ENCODE assay signal across 8 cellular contexts in the genomic region with DNA sequence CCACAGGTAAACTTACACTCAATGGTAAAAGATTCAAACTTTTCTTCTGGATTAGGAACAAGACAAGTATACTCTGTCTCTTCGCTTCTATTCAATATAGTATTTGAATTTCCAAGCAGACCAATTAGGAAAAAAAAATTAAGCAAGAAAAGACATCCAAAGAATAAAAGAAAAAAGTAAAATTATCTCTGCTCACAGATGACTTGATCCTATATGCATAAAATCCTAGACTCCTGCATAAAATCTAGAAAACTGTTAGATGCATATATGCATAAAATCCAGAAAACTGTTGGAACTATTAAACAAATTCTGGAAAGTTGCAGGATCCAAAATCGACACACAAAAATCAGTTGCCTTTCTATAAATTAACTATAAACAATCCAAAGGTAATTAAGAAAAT. TPM values are rescaled to one million over a fixed set of nuclear protein-coding genes. Genes with fewer than 3 reads are reported as not detected.
"Had no signal": no experiment of that assay in that cellular context is flagged by ENCODE, and none has a peak within 500 bp of the region (broad histone marks: within the 10 kb centered on the region; RNA-seq: fewer than 3 reads in every experiment).

A gene with protein sequence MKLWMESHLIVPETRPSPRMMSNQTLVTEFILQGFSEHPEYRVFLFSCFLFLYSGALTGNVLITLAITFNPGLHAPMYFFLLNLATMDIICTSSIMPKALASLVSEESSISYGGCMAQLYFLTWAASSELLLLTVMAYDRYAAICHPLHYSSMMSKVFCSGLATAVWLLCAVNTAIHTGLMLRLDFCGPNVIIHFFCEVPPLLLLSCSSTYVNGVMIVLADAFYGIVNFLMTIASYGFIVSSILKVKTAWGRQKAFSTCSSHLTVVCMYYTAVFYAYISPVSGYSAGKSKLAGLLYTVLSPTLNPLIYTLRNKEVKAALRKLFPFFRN (minus strand): TSS at position 101 of the 400 bp plus-strand sequence. CDS start 11,186 bp downstream, outside the sequence.

- DNase-seq: IMR-90, KBM-7, KG1 had no signal

- H3K27ac ChIP-seq: HL-60 had no signal

- H3K4me3 ChIP-seq: K562 had no signal

RNA-seq across cellular contexts. Expression of the gene that starts here (rescaled TPM):
- total RNA-seq: HepG2, HT-29, HT1080, IMR-90 had no signal
- polyA plus RNA-seq: HepG2, IMR-90 had no signal
